ENCODE assay signal across 27 cellular contexts in the genomic region with DNA sequence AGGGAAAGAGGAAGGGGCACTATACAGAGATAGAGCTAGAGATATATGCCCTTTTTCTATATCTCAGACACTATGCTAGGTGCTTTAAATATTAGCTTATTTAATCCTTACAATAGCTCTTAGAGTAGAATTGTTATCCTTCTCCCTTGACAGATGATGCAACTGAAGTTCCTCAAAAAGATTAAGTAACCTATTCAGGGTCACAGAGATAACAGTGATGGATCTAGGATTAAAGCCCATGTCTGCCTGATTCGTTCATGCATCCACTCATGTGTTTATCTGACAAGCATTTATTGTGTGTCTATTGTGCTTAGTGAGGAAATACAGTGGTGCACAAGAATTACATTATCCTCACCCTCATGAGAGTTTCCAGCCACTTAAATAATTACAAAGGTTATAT. TPM values are rescaled to one million over a fixed set of nuclear protein-coding genes. Genes with fewer than 3 reads are reported as not detected.
"Had no signal": no experiment of that assay in that cellular context is flagged by ENCODE, and none has a peak within 500 bp of the region (broad histone marks: within the 10 kb centered on the region; RNA-seq: fewer than 3 reads in every experiment).

No MANE protein-coding gene starts in this region.

- H3K36me3 Mint-ChIP-seq: activated naive CD4-positive, alpha-beta T cell treated with anti-CD3 and anti-CD28 coated beads, Interleukin-2, amount 10 ng/mL, durations not matched to agents 7 days and 5 days; stimulated activated effector memory CD8-positive, alpha-beta T cell treated with anti-CD3 and anti-CD28 coated beads, Interleukin-12 subunit alpha, Interleukin-12 subunit beta, amount 100 ng/mL, for 72 hours; type B pancreatic cell had no signal

- H3K36me3 ChIP-seq: brain microvascular endothelial cell, sigmoid colon, stomach had no signal

- H3K9me3 Mint-ChIP-seq: activated naive CD4-positive, alpha-beta T cell treated with anti-CD3 and anti-CD28 coated beads, Interleukin-2, amount 10 ng/mL, durations not matched to agents 7 days and 5 days; activated naive CD8-positive, alpha-beta T cell treated with anti-CD3 and anti-CD28 coated beads, Interleukin-2, amount 50 U/mL, for 24 hours; activated T-cell treated with anti-CD3 and anti-CD28 coated beads, Interleukin-2, amount 50 U/mL, for 4 hours; endodermal cell; stimulated activated effector memory CD8-positive, alpha-beta T cell treated with anti-CD3 and anti-CD28 coated beads, Interleukin-12 subunit alpha, Interleukin-12 subunit beta, amount 100 ng/mL, for 72 hours had no signal

- H3K27ac Mint-ChIP-seq: activated naive CD4-positive, alpha-beta T cell treated with anti-CD3 and anti-CD28 coated beads, Interleukin-2, amount 10 ng/mL, durations not matched to agents 7 days and 5 days; activated naive CD8-positive, alpha-beta T cell treated with anti-CD3 and anti-CD28 coated beads, Interleukin-2, amount 50 U/mL, for 24 hours; endodermal cell; nephron; stimulated activated effector memory CD8-positive, alpha-beta T cell treated with anti-CD3 and anti-CD28 coated beads, Interleukin-12 subunit alpha, Interleukin-12 subunit beta, amount 100 ng/mL, for 72 hours; type B pancreatic cell had no signal

- H3K4me3 Mint-ChIP-seq: activated naive CD4-positive, alpha-beta T cell treated with anti-CD3 and anti-CD28 coated beads, Interleukin-2, amount 10 ng/mL, durations not matched to agents 7 days and 5 days; activated naive CD8-positive, alpha-beta T cell treated with anti-CD3 and anti-CD28 coated beads, Interleukin-2, amount 50 U/mL, for 24 hours; activated T-cell treated with anti-CD3 and anti-CD28 coated beads, Interleukin-2, amount 50 U/mL, for 4 hours; endodermal cell; nephron; stimulated activated effector memory CD8-positive, alpha-beta T cell treated with anti-CD3 and anti-CD28 coated beads, Interleukin-12 subunit alpha, Interleukin-12 subunit beta, amount 100 ng/mL, for 72 hours; type B pancreatic cell had no signal

- H3K9me3 ChIP-seq: sigmoid colon, stomach, testis had no signal

- ATAC-seq: activated naive CD8-positive, alpha-beta T cell treated with anti-CD3 and anti-CD28 coated beads, Interleukin-2, amount 50 U/mL, for 24 hours; activated T-cell treated with anti-CD3 and anti-CD28 coated beads, Interleukin-2, amount 50 U/mL, for 4 hours; left colon; stimulated activated effector memory CD8-positive, alpha-beta T cell treated with anti-CD3 and anti-CD28 coated beads, Interleukin-12 subunit alpha, Interleukin-12 subunit beta, amount 100 ng/mL, for 72 hours had no signal

- H3K27ac ChIP-seq: brain microvascular endothelial cell, epithelial cell of prostate, sigmoid colon, stomach, testis had no signal

- DNase-seq: activated CD4-positive, alpha-beta T cell treated with anti-CD3 and anti-CD28 coated beads, Interleukin-2, amount 50 U/mL, for 1 hour; activated CD4-positive, CD25-positive, alpha-beta regulatory T cell treated with anti-CD3 and anti-CD28 coated beads, Interleukin-2, amount 50 U/mL, for 72 hours; activated CD8-positive, alpha-beta memory T cell treated with anti-CD3 and anti-CD28 coated beads, Interleukin-2, amount 50 U/mL, for 4 hours; activated naive CD4-positive, alpha-beta T cell treated with anti-CD3 and anti-CD28 coated beads, Interleukin-2, amount 10 ng/mL, durations not matched to agents 7 days and 5 days; activated naive CD8-positive, alpha-beta T cell treated with anti-CD3 and anti-CD28 coated beads, Interleukin-2, amount 50 U/mL, for 24 hours; activated T-cell treated with anti-CD3 and anti-CD28 coated beads, Interleukin-2, amount 50 U/mL, for 4 hours; aorta; brain microvascular endothelial cell; central memory CD4-positive, alpha-beta T cell; endodermal cell; foreskin fibroblast; glutamatergic neuron; hypothalamus; islet precursor cell; left colon; sigmoid colon; stimulated activated CD4-positive, alpha-beta T cell treated with anti-CD3 and anti-CD28 coated beads, Interleukin-4, amount 100 ng/mL, for 24 hours; stomach; testis had no signal

- H3K27me3 ChIP-seq: brain microvascular endothelial cell, sigmoid colon, stomach, testis had no signal

- H3K4me3 ChIP-seq: lung, sigmoid colon, stomach, testis had no signal

- H3K4me1 ChIP-seq: sigmoid colon, stomach, testis had no signal

- H3K4me1 Mint-ChIP-seq: activated naive CD4-positive, alpha-beta T cell treated with anti-CD3 and anti-CD28 coated beads, Interleukin-2, amount 10 ng/mL, durations not matched to agents 7 days and 5 days; nephron had no signal

- FAIRE-seq: colon, TTC549 had no signal

RNA-seq across cellular contexts. Expression of gene CCDC83, which starts 8.7 kb away (rescaled TPM):
- total RNA-seq: activated T-cell treated with anti-CD3 and anti-CD28 coated beads, Interleukin-2, amount 50 U/mL, for 4 hours; aorta; endodermal cell; left colon; lung; sigmoid colon; T-helper 2 cell treated with Interferon-gamma antibody and Interleukin-4, amounts not matched to agents 100 ng/mL and 5 ng/mL, for 36 hours had no signal
- polyA plus RNA-seq: aorta, lung, sigmoid colon, stomach had no signal
